ENCODE assay signal across 14 cellular contexts in genomic region chr5:1380910-1381309, GRCh38. TPM values are rescaled to one million over a fixed set of nuclear protein-coding genes. Genes with fewer than 3 reads are reported as not detected.
A peak's percentile ranks its signal among the peaks of the same experiment; 100 is the strongest.
DNase-seq lines count a peak whose midpoint lies in the region; ATAC-seq and TF ChIP-seq lines count a peak whose summit lies in the region.
"Had no signal": no experiment of that assay in that cellular context is flagged by ENCODE, and none has a peak within 500 bp of the region (broad histone marks: within the 10 kb centered on the region; RNA-seq: fewer than 3 reads in every experiment).

No MANE protein-coding gene starts in this region.

- CTCF ChIA-PET in MCF 10A (lab: Yijun Ruan, JAX), result no interaction called here

- no peaks in the 10 kb centered on the region for H3K36me3 Mint-ChIP-seq in stimulated activated naive CD8-positive, alpha-beta T cell treated with anti-CD3 and anti-CD28 coated beads, Interleukin-15, Interleukin-2, amounts not matched to agents 100 ng/mL and 50 ng/mL, for 24 hours (ENCODE audit: low read depth)
- H3K36me3 Mint-ChIP-seq in T-helper 17 cell (ENCODE audit: low read depth) (no peaks in the 10 kb centered on the region), MCF 10A (ENCODE audit: insufficient read depth, unreplicated experiment) (no peaks in the 10 kb centered on the region)
- no peaks in the 10 kb centered on the region for H3K36me3 Mint-ChIP-seq in naive thymus-derived CD8-positive, alpha-beta T cell
- H3K36me3 Mint-ChIP-seq: activated CD8-positive, alpha-beta memory T cell treated with anti-CD3 and anti-CD28 coated beads, Interleukin-2, amount 10 ng/mL, durations not matched to agents 7 days and 5 days had no signal

- POLR2A ChIA-PET in naive thymus-derived CD8-positive, alpha-beta T cell (lab: Charles Lee), result interaction anchor here (0.9 kb wide), 1 partner anchor 87 kb away, joined by 3 read pairs; no protein-coding TSS in a partner anchor
- POLR2A ChIA-PET in MCF 10A (lab: Yijun Ruan, JAX), result no interaction called here

- peaks cover 10% of the 10 kb centered on the region for H3K4me1 Mint-ChIP-seq in stimulated activated naive CD8-positive, alpha-beta T cell treated with anti-CD3 and anti-CD28 coated beads, Interleukin-15, Interleukin-2, amounts not matched to agents 100 ng/mL and 50 ng/mL, for 24 hours (ENCODE audit: low read depth)
- peaks cover 25% of the 10 kb centered on the region for H3K4me1 Mint-ChIP-seq in stimulated activated naive CD8-positive, alpha-beta T cell treated with anti-CD3 and anti-CD28 coated beads, Interleukin-15, amount 100 ng/mL, for 72 hours
- H3K4me1 Mint-ChIP-seq in T-helper 17 cell, result peaks cover 15% of the 10 kb centered on the region
- H3K4me1 Mint-ChIP-seq in naive thymus-derived CD8-positive, alpha-beta T cell, result peaks cover 10 to 25% (median 18%) of the 10 kb centered on the region in 4 donors
- no peaks in the 10 kb centered on the region for H3K4me1 Mint-ChIP-seq in MCF 10A (ENCODE audit: insufficient read depth, unreplicated experiment)

- H3K9me3 Mint-ChIP-seq in stimulated activated naive CD8-positive, alpha-beta T cell treated with anti-CD3 and anti-CD28 coated beads, Interleukin-15, Interleukin-2, amounts not matched to agents 100 ng/mL and 50 ng/mL, for 24 hours, result no peaks in the 10 kb centered on the region
- H3K9me3 Mint-ChIP-seq in stimulated activated naive CD8-positive, alpha-beta T cell treated with anti-CD3 and anti-CD28 coated beads, Interleukin-15, amount 100 ng/mL, for 72 hours, result no peaks in the 10 kb centered on the region
- no peaks in the 10 kb centered on the region for H3K9me3 Mint-ChIP-seq in naive thymus-derived CD8-positive, alpha-beta T cell
- no peaks in the 10 kb centered on the region for H3K9me3 Mint-ChIP-seq in MCF 10A (ENCODE audit: unreplicated experiment)

- peak overlapping the region; percentile 47 for H3K4me3 Mint-ChIP-seq in stimulated activated naive CD8-positive, alpha-beta T cell treated with anti-CD3 and anti-CD28 coated beads, Interleukin-15, Interleukin-2, amounts not matched to agents 100 ng/mL and 50 ng/mL, for 24 hours
- H3K4me3 Mint-ChIP-seq in stimulated activated naive CD8-positive, alpha-beta T cell treated with anti-CD3 and anti-CD28 coated beads, Interleukin-15, amount 100 ng/mL, for 72 hours, result peak overlapping the region in 1 of 2 donors; percentile 13
- H3K4me3 Mint-ChIP-seq in T-helper 17 cell (peak overlapping the region; percentile 19), MCF 10A (ENCODE audit: unreplicated experiment) (no peak overlapping the region)
- H3K4me3 Mint-ChIP-seq in naive thymus-derived CD8-positive, alpha-beta T cell, result peak overlapping the region in 6 of 10 donors; percentile 28 to 84 (median 74)

- no peak for TF ChIP-seq CTCF in MCF 10A (IDR thresholded peaks at IDR 0.05; ENCODE audit: unreplicated experiment)

- no peak overlapping the region for H3K27ac Mint-ChIP-seq in stimulated activated naive CD8-positive, alpha-beta T cell treated with anti-CD3 and anti-CD28 coated beads, Interleukin-15, Interleukin-2, amounts not matched to agents 100 ng/mL and 50 ng/mL, for 24 hours
- no peak overlapping the region for H3K27ac Mint-ChIP-seq in stimulated activated naive CD8-positive, alpha-beta T cell treated with anti-CD3 and anti-CD28 coated beads, Interleukin-15, amount 100 ng/mL, for 72 hours
- no peak overlapping the region for H3K27ac Mint-ChIP-seq in T-helper 17 cell
- H3K27ac Mint-ChIP-seq in naive thymus-derived CD8-positive, alpha-beta T cell, result no peak overlapping the region
- H3K27ac Mint-ChIP-seq in MCF 10A (ENCODE audit: low read depth, unreplicated experiment), result no peak overlapping the region

- H3K9me3 ChIP-seq in T-helper 17 cell (ENCODE audit: control insufficient read depth, low read length, poor library complexity, severe bottlenecking), result no peaks in the 10 kb centered on the region
- H3K9me3 ChIP-seq: sigmoid colon had no signal

- DNase-seq in stimulated activated naive CD8-positive, alpha-beta T cell treated with anti-CD3 and anti-CD28 coated beads, Interleukin-15, amount 100 ng/mL, for 72 hours, result no peak
- DNase-seq in T-helper 17 cell, result no peak
- DNase-seq in naive thymus-derived CD8-positive, alpha-beta T cell, result no peak
- DNase-seq in MCF 10A (ENCODE audit: unreplicated experiment), result no peak
- DNase-seq in GOT3 (lab: John Stamatoyannopoulos, UW), result no peak
- DNase-seq: brain microvascular endothelial cell, MV-4-11, OCI-M1, sigmoid colon, SW 1271 had no signal

- intact Hi-C loops in MCF 10A (cut with micrococcal nuclease), result no loop called here

- H3K27me3 Mint-ChIP-seq in stimulated activated naive CD8-positive, alpha-beta T cell treated with anti-CD3 and anti-CD28 coated beads, Interleukin-15, Interleukin-2, amounts not matched to agents 100 ng/mL and 50 ng/mL, for 24 hours, result no peaks in the 10 kb centered on the region
- H3K27me3 Mint-ChIP-seq in stimulated activated naive CD8-positive, alpha-beta T cell treated with anti-CD3 and anti-CD28 coated beads, Interleukin-15, amount 100 ng/mL, for 72 hours, result peaks cover 7% of the 10 kb centered on the region
- H3K27me3 Mint-ChIP-seq in T-helper 17 cell (no peaks in the 10 kb centered on the region), MCF 10A (ENCODE audit: insufficient read depth, unreplicated experiment) (peaks cover 6% of the 10 kb centered on the region)
- peaks cover 0 to 3% (median 0%) of the 10 kb centered on the region in 5 donors for H3K27me3 Mint-ChIP-seq in naive thymus-derived CD8-positive, alpha-beta T cell
- H3K27me3 Mint-ChIP-seq: activated CD8-positive, alpha-beta memory T cell treated with anti-CD3 and anti-CD28 coated beads, Interleukin-2, amount 10 ng/mL, durations not matched to agents 7 days and 5 days had no signal

- no peak for ATAC-seq in stimulated activated naive CD8-positive, alpha-beta T cell treated with anti-CD3 and anti-CD28 coated beads, Interleukin-15, amount 100 ng/mL, for 72 hours
- ATAC-seq in T-helper 17 cell (no peak), HG03439 (IDR thresholded peaks at IDR 0.05; ENCODE audit: unreplicated experiment) (no peak), HG03342 (IDR thresholded peaks at IDR 0.05; ENCODE audit: unreplicated experiment) (no peak)
- ATAC-seq in naive thymus-derived CD8-positive, alpha-beta T cell, result no peak

- BruUV-seq in MCF 10A (replicated peaks; lab: Mats Ljungman, UMichigan), result no TSS peak

RNA-seq across cellular contexts. Expression of gene CLPTM1L, which starts 36.0 kb away (rescaled TPM):
- total RNA-seq in T-helper 17 cell, result 10 to 100 TPM; 70.5 to 80.9 TPM
- 10 to 100 TPM; 67.2 to 70.1 TPM for total RNA-seq in naive thymus-derived CD8-positive, alpha-beta T cell
- 10 to 100 TPM; 24.9 to 66.4 (median 49.7) TPM for polyA plus RNA-seq in naive thymus-derived CD8-positive, alpha-beta T cell
- total RNA-seq in MCF 10A (2022), result 116 and 128 TPM in 2 replicates
